ENCODE assay signal across 8 cellular contexts in the genomic region with DNA sequence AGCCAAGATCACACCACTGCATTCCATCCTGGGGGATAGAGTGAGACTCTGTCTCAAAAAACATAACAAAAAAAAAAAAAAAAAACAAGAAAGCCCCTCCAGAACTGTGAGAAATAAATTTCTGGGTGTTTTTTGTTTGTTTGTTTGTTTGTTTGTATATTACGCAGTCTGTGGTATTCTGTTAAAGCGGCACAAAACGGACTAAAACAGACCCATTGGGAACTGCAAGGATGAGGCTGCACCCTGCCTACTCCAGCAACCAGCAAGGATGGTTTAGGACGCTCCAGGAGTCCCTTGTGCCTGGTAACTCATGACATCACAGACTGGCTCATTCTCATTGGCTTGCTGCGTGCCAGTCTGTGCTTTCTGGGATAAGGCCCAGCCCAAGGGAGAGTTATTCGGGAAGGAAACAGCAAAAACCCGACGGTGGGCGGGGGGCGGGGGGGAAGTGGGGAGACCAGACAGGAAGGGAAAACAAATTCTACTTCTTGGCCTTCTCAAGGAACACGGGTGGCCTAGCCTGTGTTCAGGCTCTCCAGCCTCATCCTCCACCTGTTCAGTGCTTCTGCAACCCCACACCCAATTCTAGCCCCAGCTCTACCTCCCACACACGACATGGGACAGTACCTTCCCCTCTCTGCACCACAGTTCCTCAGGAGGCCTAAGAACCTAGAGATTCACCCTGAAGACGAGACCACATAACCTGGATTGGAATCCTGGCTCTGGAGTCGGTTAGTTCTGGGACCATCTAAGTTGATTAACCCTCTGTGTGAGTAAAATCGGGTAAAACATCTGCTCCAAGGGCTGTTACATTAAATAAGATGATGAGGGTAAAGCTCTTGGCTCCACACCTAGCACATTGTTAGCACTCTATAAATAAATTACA. TPM values are rescaled to one million over a fixed set of nuclear protein-coding genes. Genes with fewer than 3 reads are reported as not detected.
DNase-seq lines count a peak whose midpoint lies in the region; ATAC-seq, FAIRE-seq and TF ChIP-seq lines count a peak whose summit lies in the region.

No MANE protein-coding gene starts in this region.

- H3K4me1 ChIP-seq in iPS-18a (ENCODE audit: control insufficient read depth, low read depth, low read length) = peaks cover 20% of the 10 kb centered on the region

- H3K36me3 ChIP-seq in iPS-18a (ENCODE audit: control insufficient read depth, low read depth, low read length) = no peaks in the 10 kb centered on the region

- ATAC-seq in HG02623 (IDR thresholded peaks at IDR 0.05; ENCODE audit: unreplicated experiment) (peak; percentile 30), sciatic nerve (peak; percentile 92), HG02970 (IDR thresholded peaks at IDR 0.05; ENCODE audit: low FRiP score, unreplicated experiment) (no peak)

- no peaks in the 10 kb centered on the region for H3K27me3 ChIP-seq in iPS-18a (ENCODE audit: control insufficient read depth, insufficient read depth, low read length)

- peak overlapping the region; percentile 1 for H3K4me3 ChIP-seq in iPS-18a (ENCODE audit: low read length)

- intact Hi-C loops in sciatic nerve (cut with DNase I) = no loop called here

- H3K27ac ChIP-seq in iPS-18a (ENCODE audit: low read length) = no peak overlapping the region

- H3K9me3 ChIP-seq in iPS-18a (ENCODE audit: control insufficient read depth, low read depth, low read length) = no peaks in the 10 kb centered on the region

- DNase-seq in GM12892 (ENCODE audit: insufficient read length) (no peak), NCI-H146 (lab: John Stamatoyannopoulos, UW) (peak; percentile 75), SW480 (ENCODE audit: low spot score) (peak; percentile 91), T47D (ENCODE audit: low read depth in 1 of 2, low spot score in 1 of 2) (peak; percentile 94 to 99), sciatic nerve (ENCODE audit: low spot score) (peak; percentile 83)

- in situ Hi-C loops in T47D (cut with HindIII; ENCODE audit: low pct_unique_long_range_greater_than_20kb, low sequenced_read_pairs) = no loop called here

- TF ChIP-seq POLR2A in GM12892 (IDR thresholded peaks at IDR 0.05; ENCODE audit: low read depth, low read length) = peak; percentile 87

- H3K9ac ChIP-seq in iPS-18a (ENCODE audit: low read length) = no peak overlapping the region

- peak; percentile 93 for FAIRE-seq in GM12892 (lab: Jason Lieb, UNC)

RNA-seq across cellular contexts. Expression of a gene that starts 2.8 kb away (rescaled TPM):
- 2,617 TPM for polyA plus RNA-seq in GM12892 (2012; ENCODE audit: missing spikeins)
- 989 TPM for total RNA-seq in sciatic nerve

RNA-seq across cellular contexts. Expression of a gene that starts 39.7 kb away (rescaled TPM):
- 4,425 TPM for polyA plus RNA-seq in GM12892 (2012; ENCODE audit: missing spikeins)
- total RNA-seq in sciatic nerve = 1,412 TPM

RNA-seq across cellular contexts. Expression of a gene that starts 52.4 kb away (rescaled TPM):
- polyA plus RNA-seq in GM12892 (2012; ENCODE audit: missing spikeins) = 24.4 TPM
- 30.0 TPM for total RNA-seq in sciatic nerve
